ENCODE assay signal across 13 cellular contexts in the genomic region with DNA sequence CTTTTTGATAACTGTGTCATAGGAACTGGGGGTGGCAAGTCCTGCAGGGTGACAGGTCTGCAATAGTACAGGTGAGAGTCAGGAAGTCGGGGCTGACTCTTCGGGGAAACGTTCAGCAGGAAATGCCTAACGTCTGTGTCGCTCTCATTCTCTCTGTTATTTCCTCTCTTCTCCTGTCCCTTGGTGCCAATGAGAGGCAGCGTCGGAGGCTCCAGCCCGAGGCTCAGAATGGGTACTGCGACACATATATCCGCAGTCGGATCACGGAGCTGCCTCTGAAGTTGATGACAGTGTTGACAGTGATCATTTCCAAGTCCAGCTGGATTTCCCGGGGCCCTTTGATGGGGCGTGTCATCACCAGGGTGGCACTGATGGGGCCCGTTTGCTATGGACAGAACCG. TPM values are rescaled to one million over a fixed set of nuclear protein-coding genes. Genes with fewer than 3 reads are reported as not detected.
A peak's percentile ranks its signal among the peaks of the same experiment; 100 is the strongest.
DNase-seq lines count a peak whose midpoint lies in the region; ATAC-seq, FAIRE-seq and TF ChIP-seq lines count a peak whose summit lies in the region.
"Had no signal": no experiment of that assay in that cellular context is flagged by ENCODE, and none has a peak within 500 bp of the region (broad histone marks: within the 10 kb centered on the region; RNA-seq: fewer than 3 reads in every experiment).

No MANE protein-coding gene starts in this region.

- peaks cover 18% of the 10 kb centered on the region for H3K9me3 Mint-ChIP-seq in WTC11

- 0 out of 2 replicates have a peak, but pooled peaks cover 4% of the 10 kb centered on the region for H3K27me3 Mint-ChIP-seq in WTC11 (ENCODE audit: low read depth)
- H3K27me3 Mint-ChIP-seq: naive B cell had no signal

- no peak overlapping the region for H3K4me3 Mint-ChIP-seq in WTC11

- POLR2A ChIA-PET in WTC11 (lab: Charles Lee) = no interaction called here

- H3K36me3 ChIP-seq in breast epithelium = no peaks in the 10 kb centered on the region
- peaks cover 0 to 53% (median 0%) of the 10 kb centered on the region in 6 donors for H3K36me3 ChIP-seq in spleen
- H3K36me3 ChIP-seq: vagina had no signal

- peak; percentile 50 for DNase-seq in DMS153 (lab: John Stamatoyannopoulos, UW)
- DNase-seq in WTC11 (ENCODE audit: low spot score) = no peak
- DNase-seq in breast epithelium (ENCODE audit: low spot score in 2 of 2) = no peak
- no peak for DNase-seq in spleen
- no peak for DNase-seq in HUDEP-2 (lab: John Stamatoyannopoulos, UW; ENCODE audit: unreplicated experiment in 76 of 76)
- no peak for DNase-seq in H54 (ENCODE audit: insufficient read length, low spot score)
- no peak for DNase-seq in sciatic nerve (ENCODE audit: low spot score)
- DNase-seq in amygdala (lab: John Stamatoyannopoulos, UW) = no peak
- DNase-seq: EL, Karpas-422, naive B cell had no signal

- ATAC-seq in WTC11 = peak; percentile 37; the same call in 1 of the 2 replicates
- no peak for ATAC-seq in sciatic nerve

- H3K4me1 Mint-ChIP-seq in WTC11 = peaks cover 31% of the 10 kb centered on the region

- FAIRE-seq in H54 (lab: Jason Lieb, UNC) = no peak
- FAIRE-seq: endothelial cell of umbilical vein had no signal

- intact Hi-C loops in breast epithelium (cut with DNase I; ENCODE audit: low total_unique reads) (no loop called here), spleen (cut with DNase I; ENCODE audit: low total_unique reads) (no loop called here), sciatic nerve (cut with DNase I) (no loop called here)

- CTCF ChIA-PET in WTC11 (lab: Charles Lee) = interaction anchor here (1.0 kb wide), 1 partner anchor 11 kb away, joined by 3 read pairs; no protein-coding TSS in a partner anchor

- 44 to 53% (median 45%) methylated on average over 16 of the region's 16 CpGs for WGBS in spleen, 5 donors

- no peak for TF ChIP-seq CTCF in WTC11 (IDR thresholded peaks at IDR 0.05)
- no peak for TF ChIP-seq CTCF in breast epithelium (IDR thresholded peaks at IDR 0.05)
- no peak for TF ChIP-seq CTCF in spleen (IDR thresholded peaks at IDR 0.05 in 8 of 11, conservative IDR thresholded peaks at IDR 0.05 in 3 of 11)

- H3K36me3 Mint-ChIP-seq in WTC11 = no peaks in the 10 kb centered on the region
- H3K36me3 Mint-ChIP-seq: naive B cell had no signal

- no peak overlapping the region for H3K27ac Mint-ChIP-seq in WTC11

- TF ChIP-seq POLR2A in breast epithelium (IDR thresholded peaks at IDR 0.05) = no peak
- no peak for TF ChIP-seq POLR2A in spleen (IDR thresholded peaks at IDR 0.05)
- no peak for TF ChIP-seq POLR2A in H54 (IDR thresholded peaks at IDR 0.05; ENCODE audit: low read depth, low read length)

- H3K4me3 ChIP-seq in breast epithelium (no peak overlapping the region), spleen (peak overlapping the region in 1 of 8 donors; percentile 30)
- H3K4me3 ChIP-seq: vagina had no signal

- H3K27me3 ChIP-seq in breast epithelium (no peaks in the 10 kb centered on the region), spleen (replicated peaks in 1 of 7) (no peaks in the 10 kb centered on the region)
- H3K27me3 ChIP-seq: vagina had no signal

- H3K27ac ChIP-seq in breast epithelium = peak overlapping the region; percentile 27 to 48
- peak overlapping the region; percentile 45 to 87 (median 72) for H3K27ac ChIP-seq in spleen
- H3K27ac ChIP-seq: vagina had no signal

- H3K4me1 ChIP-seq in breast epithelium (peaks cover 0 to 27% of the 10 kb centered on the region in 2 donors), spleen (peaks cover 17 to 82% (median 68%) of the 10 kb centered on the region in 6 donors)

- H3K9me3 ChIP-seq in breast epithelium (no peaks in the 10 kb centered on the region), spleen (peaks cover 0 to 7% (median 0%) of the 10 kb centered on the region in 8 donors)
- H3K9me3 ChIP-seq: vagina had no signal

TF ChIP-seq in WTC11, 78 proteins besides CTCF, POLR2A, EP300 and RAD21:
- TF ChIP-seq ZNF121 (CRISPR knock-in tag; IDR thresholded peaks at IDR 0.05) (no peak), TCF7 (CRISPR knock-in tag; IDR thresholded peaks at IDR 0.05; ENCODE audit: low read depth) (no peak)
- TF ChIP-seq, protein P1, sequence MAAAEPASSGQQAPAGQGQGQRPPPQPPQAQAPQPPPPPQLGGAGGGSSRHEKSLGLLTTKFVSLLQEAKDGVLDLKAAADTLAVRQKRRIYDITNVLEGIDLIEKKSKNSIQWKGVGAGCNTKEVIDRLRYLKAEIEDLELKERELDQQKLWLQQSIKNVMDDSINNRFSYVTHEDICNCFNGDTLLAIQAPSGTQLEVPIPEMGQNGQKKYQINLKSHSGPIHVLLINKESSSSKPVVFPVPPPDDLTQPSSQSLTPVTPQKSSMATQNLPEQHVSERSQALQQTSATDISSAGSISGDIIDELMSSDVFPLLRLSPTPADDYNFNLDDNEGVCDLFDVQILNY (CRISPR knock-in tag; IDR thresholded peaks at IDR 0.05) = no peak
- TF ChIP-seq, protein P2, sequence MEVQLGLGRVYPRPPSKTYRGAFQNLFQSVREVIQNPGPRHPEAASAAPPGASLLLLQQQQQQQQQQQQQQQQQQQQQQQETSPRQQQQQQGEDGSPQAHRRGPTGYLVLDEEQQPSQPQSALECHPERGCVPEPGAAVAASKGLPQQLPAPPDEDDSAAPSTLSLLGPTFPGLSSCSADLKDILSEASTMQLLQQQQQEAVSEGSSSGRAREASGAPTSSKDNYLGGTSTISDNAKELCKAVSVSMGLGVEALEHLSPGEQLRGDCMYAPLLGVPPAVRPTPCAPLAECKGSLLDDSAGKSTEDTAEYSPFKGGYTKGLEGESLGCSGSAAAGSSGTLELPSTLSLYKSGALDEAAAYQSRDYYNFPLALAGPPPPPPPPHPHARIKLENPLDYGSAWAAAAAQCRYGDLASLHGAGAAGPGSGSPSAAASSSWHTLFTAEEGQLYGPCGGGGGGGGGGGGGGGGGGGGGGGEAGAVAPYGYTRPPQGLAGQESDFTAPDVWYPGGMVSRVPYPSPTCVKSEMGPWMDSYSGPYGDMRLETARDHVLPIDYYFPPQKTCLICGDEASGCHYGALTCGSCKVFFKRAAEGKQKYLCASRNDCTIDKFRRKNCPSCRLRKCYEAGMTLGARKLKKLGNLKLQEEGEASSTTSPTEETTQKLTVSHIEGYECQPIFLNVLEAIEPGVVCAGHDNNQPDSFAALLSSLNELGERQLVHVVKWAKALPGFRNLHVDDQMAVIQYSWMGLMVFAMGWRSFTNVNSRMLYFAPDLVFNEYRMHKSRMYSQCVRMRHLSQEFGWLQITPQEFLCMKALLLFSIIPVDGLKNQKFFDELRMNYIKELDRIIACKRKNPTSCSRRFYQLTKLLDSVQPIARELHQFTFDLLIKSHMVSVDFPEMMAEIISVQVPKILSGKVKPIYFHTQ (CRISPR knock-in tag; IDR thresholded peaks at IDR 0.05) = no peak

RNA-seq across cellular contexts. Expression of gene TC2N, which starts 2.7 kb away (rescaled TPM):
- total RNA-seq in WTC11 (2021) (29.3 to 33.0 TPM (median 29.6 TPM) in 3 replicates), breast epithelium (100 to 1,000 TPM in 2 of 3 donors, 10 to 100 TPM in 1; 36.6 to 169 (median 166) TPM), spleen (10 to 100 TPM; 33.6 to 50.7 (median 41.6) TPM), sciatic nerve (13.2 TPM)
- polyA plus RNA-seq in spleen = 1 to 10 TPM; 5.3 to 7.0 (median 5.6) TPM
- polyA plus RNA-seq: endothelial cell of umbilical vein had no signal
